ENCODE assay signal across 1 cellular context in the genomic region with DNA sequence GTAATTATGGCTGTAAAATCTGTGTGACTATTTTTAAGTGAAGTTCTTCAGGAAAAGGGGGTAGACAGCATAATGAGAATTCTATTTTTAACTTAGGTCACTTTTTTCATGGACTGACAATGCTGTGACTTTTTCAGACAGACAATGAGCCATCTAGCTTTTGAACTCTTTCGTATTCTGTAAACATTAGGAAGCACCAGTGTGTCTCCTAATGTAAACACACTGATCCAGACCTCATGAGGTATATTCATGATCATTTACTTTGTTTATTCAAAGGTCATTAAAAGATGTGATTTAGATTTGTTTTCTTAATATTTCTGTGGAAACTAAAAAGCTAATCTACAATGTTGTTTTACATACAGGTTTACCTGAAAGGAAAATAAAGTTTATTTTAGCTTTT.
A peak's percentile ranks its signal among the peaks of the same experiment; 100 is the strongest.
TF ChIP-seq lines count a peak whose summit lies in the region.

No MANE protein-coding gene starts in this region.

TF ChIP-seq in HepG2, 621 proteins besides CTCF, POLR2A, EP300 and RAD21 (continued from another document and continues in another):
- peak; percentile 44; the same call in 1 of the 2 replicates for TF ChIP-seq ZBTB25 (CRISPR knock-in tag; IDR thresholded peaks at IDR 0.05)
- TF ChIP-seq TOPORS (CRISPR knock-in tag; IDR thresholded peaks at IDR 0.05): no peak
- TF ChIP-seq, protein P1, sequence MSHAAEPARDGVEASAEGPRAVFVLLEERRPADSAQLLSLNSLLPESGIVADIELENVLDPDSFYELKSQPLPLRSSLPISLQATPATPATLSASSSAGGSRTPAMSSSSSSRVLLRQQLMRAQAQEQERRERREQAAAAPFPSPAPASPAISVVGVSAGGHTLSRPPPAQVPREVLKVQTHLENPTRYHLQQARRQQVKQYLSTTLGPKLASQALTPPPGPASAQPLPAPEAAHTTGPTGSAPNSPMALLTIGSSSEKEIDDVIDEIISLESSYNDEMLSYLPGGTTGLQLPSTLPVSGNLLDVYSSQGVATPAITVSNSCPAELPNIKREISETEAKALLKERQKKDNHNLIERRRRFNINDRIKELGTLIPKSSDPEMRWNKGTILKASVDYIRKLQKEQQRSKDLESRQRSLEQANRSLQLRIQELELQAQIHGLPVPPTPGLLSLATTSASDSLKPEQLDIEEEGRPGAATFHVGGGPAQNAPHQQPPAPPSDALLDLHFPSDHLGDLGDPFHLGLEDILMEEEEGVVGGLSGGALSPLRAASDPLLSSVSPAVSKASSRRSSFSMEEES (CRISPR knock-in tag; IDR thresholded peaks at IDR 0.05): peak; percentile 73
- TF ChIP-seq ZNF234 (CRISPR knock-in tag; conservative IDR thresholded peaks at IDR 0.05): no peak
- TF ChIP-seq ZNF382 (CRISPR knock-in tag; IDR thresholded peaks at IDR 0.05; ENCODE audit: borderline replicate concordance): no peak
- no peak for TF ChIP-seq RFX5 (IDR thresholded peaks at IDR 0.05; ENCODE audit: low read depth, low read length)
- no peak for TF ChIP-seq ZNF337 (CRISPR knock-in tag; IDR thresholded peaks at IDR 0.05; ENCODE audit: borderline replicate concordance, low read depth)
- TF ChIP-seq PITX1 (CRISPR knock-in tag; IDR thresholded peaks at IDR 0.05): peak; percentile 36; the same call in 1 of the 2 replicates
- TF ChIP-seq ZHX2 (IDR thresholded peaks at IDR 0.05; ENCODE audit: low read depth): no peak
- no peak for TF ChIP-seq ZHX2 (CRISPR knock-in tag; IDR thresholded peaks at IDR 0.05; ENCODE audit: borderline replicate concordance)
- peak; percentile 68; the same call in 1 of the 2 replicates for TF ChIP-seq IRF2 (CRISPR knock-in tag; IDR thresholded peaks at IDR 0.05)
- TF ChIP-seq RXRB (CRISPR knock-in tag; IDR thresholded peaks at IDR 0.05; ENCODE audit: borderline replicate concordance): peak; percentile 90
- TF ChIP-seq MEF2D (CRISPR knock-in tag; IDR thresholded peaks at IDR 0.05): peak; percentile 99
- no peak for TF ChIP-seq HDAC1 (CRISPR knock-in tag; IDR thresholded peaks at IDR 0.05)
- no peak for TF ChIP-seq ZNF790 (CRISPR knock-in tag; IDR thresholded peaks at IDR 0.05; ENCODE audit: borderline replicate concordance)
- peak; percentile 99 for TF ChIP-seq SOX5 (CRISPR knock-in tag; IDR thresholded peaks at IDR 0.05; ENCODE audit: borderline replicate concordance)
- TF ChIP-seq SALL1 (CRISPR knock-in tag; IDR thresholded peaks at IDR 0.05): peak; percentile 20; the same call in 1 of the 2 replicates
- peak; percentile 95 for TF ChIP-seq BCL6 (CRISPR knock-in tag; IDR thresholded peaks at IDR 0.05)
- peak; percentile 23 for TF ChIP-seq TEAD3 (CRISPR knock-in tag; optimal IDR thresholded peaks at IDR 0.05; ENCODE audit: borderline replicate concordance)
- TF ChIP-seq FOXO1 (CRISPR knock-in tag; IDR thresholded peaks at IDR 0.05): peak; percentile 72; the same call in 1 of the 2 replicates
- TF ChIP-seq, protein P2, sequence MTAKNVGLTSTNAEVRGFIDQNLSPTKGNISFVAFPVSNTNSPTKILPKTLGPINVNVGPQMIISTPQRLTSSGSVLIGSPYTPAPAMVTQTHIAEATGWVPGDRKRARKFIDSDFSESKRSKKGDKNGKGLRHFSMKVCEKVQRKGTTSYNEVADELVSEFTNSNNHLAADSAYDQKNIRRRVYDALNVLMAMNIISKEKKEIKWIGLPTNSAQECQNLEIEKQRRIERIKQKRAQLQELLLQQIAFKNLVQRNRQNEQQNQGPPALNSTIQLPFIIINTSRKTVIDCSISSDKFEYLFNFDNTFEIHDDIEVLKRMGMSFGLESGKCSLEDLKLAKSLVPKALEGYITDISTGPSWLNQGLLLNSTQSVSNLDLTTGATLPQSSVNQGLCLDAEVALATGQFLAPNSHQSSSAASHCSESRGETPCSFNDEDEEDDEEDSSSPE (CRISPR knock-in tag; IDR thresholded peaks at IDR 0.05): no peak
- no peak for TF ChIP-seq ZNF652 (CRISPR knock-in tag; IDR thresholded peaks at IDR 0.05; ENCODE audit: borderline replicate concordance, low read depth)
- peak; percentile 73 for TF ChIP-seq PPARG (CRISPR knock-in tag; conservative IDR thresholded peaks at IDR 0.05)
- TF ChIP-seq ZNF749 (CRISPR knock-in tag; IDR thresholded peaks at IDR 0.05; ENCODE audit: borderline replicate concordance): no peak
- no peak for TF ChIP-seq ATM (IDR thresholded peaks at IDR 0.05; ENCODE audit: borderline replicate concordance)
- peak; percentile 89 for TF ChIP-seq RARA (CRISPR knock-in tag; IDR thresholded peaks at IDR 0.05)
- TF ChIP-seq ZBTB43 (CRISPR knock-in tag; conservative IDR thresholded peaks at IDR 0.05): 0 out of 2 replicates have a peak, but pooled peaks have one; percentile 38
- TF ChIP-seq, protein P3, sequence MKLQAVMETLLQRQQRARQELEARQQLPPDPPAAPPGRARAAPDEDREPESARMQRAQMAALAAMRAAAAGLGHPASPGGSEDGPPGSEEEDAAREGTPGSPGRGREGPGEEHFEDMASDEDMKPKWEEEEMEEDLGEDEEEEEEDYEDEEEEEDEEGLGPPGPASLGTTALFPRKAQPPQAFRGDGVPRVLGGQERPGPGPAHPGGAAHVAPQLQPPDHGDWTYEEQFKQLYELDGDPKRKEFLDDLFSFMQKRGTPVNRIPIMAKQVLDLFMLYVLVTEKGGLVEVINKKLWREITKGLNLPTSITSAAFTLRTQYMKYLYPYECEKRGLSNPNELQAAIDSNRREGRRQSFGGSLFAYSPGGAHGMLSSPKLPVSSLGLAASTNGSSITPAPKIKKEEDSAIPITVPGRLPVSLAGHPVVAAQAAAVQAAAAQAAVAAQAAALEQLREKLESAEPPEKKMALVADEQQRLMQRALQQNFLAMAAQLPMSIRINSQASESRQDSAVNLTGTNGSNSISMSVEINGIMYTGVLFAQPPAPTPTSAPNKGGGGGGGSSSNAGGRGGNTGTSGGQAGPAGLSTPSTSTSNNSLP (IDR thresholded peaks at IDR 0.05; ENCODE audit: low read depth, low read length): peak; percentile 91
- peak; percentile 83 for TF ChIP-seq TCF7 (IDR thresholded peaks at IDR 0.05; ENCODE audit: low read depth)
- TF ChIP-seq FOXP1 (IDR thresholded peaks at IDR 0.05): peak; percentile 59; the same call in 1 of the 2 replicates
- TF ChIP-seq FOXP1 (CRISPR knock-in tag; IDR thresholded peaks at IDR 0.05): peak; percentile 92
- no peak for TF ChIP-seq RARG (CRISPR knock-in tag; IDR thresholded peaks at IDR 0.05; ENCODE audit: low read depth)
- TF ChIP-seq ZNF788 (CRISPR knock-in tag; IDR thresholded peaks at IDR 0.05; ENCODE audit: borderline replicate concordance): no peak
- peak; percentile 48; the same call in 1 of the 2 replicates for TF ChIP-seq KLF11 (CRISPR knock-in tag; IDR thresholded peaks at IDR 0.05)
- TF ChIP-seq ZBTB8A (CRISPR knock-in tag; IDR thresholded peaks at IDR 0.05; ENCODE audit: borderline replicate concordance, low read depth): no peak
- TF ChIP-seq RCOR2 (CRISPR knock-in tag; IDR thresholded peaks at IDR 0.05): peak; percentile 66; the same call in 1 of the 2 replicates
- peak; percentile 75; the same call in 1 of the 2 replicates for TF ChIP-seq FOXK1 (CRISPR knock-in tag; IDR thresholded peaks at IDR 0.05; ENCODE audit: borderline replicate concordance, low read depth)
- peak; percentile 48; the same call in 1 of the 2 replicates for TF ChIP-seq YEATS4 (CRISPR knock-in tag; IDR thresholded peaks at IDR 0.05; ENCODE audit: borderline replicate concordance)
- TF ChIP-seq SAP130 (CRISPR knock-in tag; IDR thresholded peaks at IDR 0.05; ENCODE audit: low read depth): peak; percentile 79
- TF ChIP-seq AFF4 (CRISPR knock-in tag; IDR thresholded peaks at IDR 0.05): no peak
